2 cellular contexts compared by ENCODE assay signal in the genomic region with DNA sequence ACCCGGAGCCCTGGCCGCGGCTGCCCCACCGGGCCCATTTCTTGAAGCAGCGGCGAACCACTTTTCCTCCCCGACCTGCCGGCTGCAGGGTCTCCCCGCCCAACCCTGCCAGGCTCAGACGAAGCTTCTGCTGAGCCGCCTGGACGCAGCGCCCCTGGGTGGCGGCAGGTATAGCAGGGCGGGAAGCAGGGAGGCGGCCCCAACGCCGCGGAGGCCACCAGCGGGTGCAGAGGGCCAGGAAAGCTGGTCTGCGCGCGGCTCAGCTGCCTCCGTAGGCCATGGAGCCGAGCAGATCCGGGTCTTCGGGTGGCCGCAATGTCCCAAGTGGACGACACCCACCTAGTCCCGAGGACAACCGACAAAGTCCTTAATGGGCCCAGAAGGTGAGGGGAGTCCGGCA.
TF ChIP-seq lines count a peak whose summit lies in the region.

No MANE protein-coding gene starts in this region.

TF ChIP-seq in GM23338, 12 proteins besides CTCF, POLR2A, EP300 and RAD21:
- TF ChIP-seq, protein P1, sequence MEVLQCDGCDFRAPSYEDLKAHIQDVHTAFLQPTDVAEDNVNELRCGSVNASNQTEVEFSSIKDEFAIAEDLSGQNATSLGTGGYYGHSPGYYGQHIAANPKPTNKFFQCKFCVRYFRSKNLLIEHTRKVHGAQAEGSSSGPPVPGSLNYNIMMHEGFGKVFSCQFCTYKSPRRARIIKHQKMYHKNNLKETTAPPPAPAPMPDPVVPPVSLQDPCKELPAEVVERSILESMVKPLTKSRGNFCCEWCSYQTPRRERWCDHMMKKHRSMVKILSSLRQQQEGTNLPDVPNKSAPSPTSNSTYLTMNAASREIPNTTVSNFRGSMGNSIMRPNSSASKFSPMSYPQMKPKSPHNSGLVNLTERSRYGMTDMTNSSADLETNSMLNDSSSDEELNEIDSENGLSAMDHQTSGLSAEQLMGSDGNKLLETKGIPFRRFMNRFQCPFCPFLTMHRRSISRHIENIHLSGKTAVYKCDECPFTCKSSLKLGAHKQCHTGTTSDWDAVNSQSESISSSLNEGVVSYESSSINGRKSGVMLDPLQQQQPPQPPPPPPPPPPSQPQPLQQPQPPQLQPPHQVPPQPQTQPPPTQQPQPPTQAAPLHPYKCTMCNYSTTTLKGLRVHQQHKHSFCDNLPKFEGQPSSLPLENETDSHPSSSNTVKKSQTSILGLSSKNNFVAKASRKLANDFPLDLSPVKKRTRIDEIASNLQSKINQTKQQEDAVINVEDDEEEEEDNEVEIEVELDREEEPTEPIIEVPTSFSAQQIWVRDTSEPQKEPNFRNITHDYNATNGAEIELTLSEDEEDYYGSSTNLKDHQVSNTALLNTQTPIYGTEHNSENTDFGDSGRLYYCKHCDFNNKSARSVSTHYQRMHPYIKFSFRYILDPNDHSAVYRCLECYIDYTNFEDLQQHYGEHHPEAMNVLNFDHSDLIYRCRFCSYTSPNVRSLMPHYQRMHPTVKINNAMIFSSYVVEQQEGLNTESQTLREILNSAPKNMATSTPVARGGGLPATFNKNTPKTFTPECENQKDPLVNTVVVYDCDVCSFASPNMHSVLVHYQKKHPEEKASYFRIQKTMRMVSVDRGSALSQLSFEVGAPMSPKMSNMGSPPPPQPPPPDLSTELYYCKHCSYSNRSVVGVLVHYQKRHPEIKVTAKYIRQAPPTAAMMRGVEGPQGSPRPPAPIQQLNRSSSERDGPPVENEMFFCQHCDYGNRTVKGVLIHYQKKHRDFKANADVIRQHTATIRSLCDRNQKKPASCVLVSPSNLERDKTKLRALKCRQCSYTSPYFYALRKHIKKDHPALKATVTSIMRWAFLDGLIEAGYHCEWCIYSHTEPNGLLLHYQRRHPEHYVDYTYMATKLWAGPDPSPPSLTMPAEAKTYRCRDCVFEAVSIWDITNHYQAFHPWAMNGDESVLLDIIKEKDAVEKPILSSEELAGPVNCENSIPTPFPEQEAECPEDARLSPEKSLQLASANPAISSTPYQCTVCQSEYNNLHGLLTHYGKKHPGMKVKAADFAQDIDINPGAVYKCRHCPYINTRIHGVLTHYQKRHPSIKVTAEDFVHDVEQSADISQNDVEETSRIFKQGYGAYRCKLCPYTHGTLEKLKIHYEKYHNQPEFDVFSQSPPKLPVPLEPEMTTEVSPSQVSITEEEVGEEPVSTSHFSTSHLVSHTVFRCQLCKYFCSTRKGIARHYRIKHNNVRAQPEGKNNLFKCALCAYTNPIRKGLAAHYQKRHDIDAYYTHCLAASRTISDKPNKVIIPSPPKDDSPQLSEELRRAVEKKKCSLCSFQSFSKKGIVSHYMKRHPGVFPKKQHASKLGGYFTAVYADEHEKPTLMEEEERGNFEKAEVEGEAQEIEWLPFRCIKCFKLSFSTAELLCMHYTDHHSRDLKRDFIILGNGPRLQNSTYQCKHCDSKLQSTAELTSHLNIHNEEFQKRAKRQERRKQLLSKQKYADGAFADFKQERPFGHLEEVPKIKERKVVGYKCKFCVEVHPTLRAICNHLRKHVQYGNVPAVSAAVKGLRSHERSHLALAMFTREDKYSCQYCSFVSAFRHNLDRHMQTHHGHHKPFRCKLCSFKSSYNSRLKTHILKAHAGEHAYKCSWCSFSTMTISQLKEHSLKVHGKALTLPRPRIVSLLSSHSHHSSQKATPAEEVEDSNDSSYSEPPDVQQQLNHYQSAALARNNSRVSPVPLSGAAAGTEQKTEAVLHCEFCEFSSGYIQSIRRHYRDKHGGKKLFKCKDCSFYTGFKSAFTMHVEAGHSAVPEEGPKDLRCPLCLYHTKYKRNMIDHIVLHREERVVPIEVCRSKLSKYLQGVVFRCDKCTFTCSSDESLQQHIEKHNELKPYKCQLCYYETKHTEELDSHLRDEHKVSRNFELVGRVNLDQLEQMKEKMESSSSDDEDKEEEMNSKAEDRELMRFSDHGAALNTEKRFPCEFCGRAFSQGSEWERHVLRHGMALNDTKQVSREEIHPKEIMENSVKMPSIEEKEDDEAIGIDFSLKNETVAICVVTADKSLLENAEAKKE (CRISPR knock-in tag; IDR thresholded peaks at IDR 0.05), result no peak
- TF ChIP-seq CREB1 (CRISPR knock-in tag; IDR thresholded peaks at IDR 0.05; ENCODE audit: low read depth) (no peak), STAT1 (IDR thresholded peaks at IDR 0.05; ENCODE audit: unreplicated experiment) (no peak), ZNF114 (CRISPR knock-in tag; IDR thresholded peaks at IDR 0.05) (no peak), EZH2phosphoT487 (IDR thresholded peaks at IDR 0.05; ENCODE audit: unreplicated experiment) (no peak), POLR2AphosphoS5 (IDR thresholded peaks at IDR 0.05; ENCODE audit: low read depth) (no peak)
- TF ChIP-seq, protein P2, sequence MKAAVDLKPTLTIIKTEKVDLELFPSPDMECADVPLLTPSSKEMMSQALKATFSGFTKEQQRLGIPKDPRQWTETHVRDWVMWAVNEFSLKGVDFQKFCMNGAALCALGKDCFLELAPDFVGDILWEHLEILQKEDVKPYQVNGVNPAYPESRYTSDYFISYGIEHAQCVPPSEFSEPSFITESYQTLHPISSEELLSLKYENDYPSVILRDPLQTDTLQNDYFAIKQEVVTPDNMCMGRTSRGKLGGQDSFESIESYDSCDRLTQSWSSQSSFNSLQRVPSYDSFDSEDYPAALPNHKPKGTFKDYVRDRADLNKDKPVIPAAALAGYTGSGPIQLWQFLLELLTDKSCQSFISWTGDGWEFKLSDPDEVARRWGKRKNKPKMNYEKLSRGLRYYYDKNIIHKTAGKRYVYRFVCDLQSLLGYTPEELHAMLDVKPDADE (IDR thresholded peaks at IDR 0.05), result no peak
- TF ChIP-seq, protein P3, sequence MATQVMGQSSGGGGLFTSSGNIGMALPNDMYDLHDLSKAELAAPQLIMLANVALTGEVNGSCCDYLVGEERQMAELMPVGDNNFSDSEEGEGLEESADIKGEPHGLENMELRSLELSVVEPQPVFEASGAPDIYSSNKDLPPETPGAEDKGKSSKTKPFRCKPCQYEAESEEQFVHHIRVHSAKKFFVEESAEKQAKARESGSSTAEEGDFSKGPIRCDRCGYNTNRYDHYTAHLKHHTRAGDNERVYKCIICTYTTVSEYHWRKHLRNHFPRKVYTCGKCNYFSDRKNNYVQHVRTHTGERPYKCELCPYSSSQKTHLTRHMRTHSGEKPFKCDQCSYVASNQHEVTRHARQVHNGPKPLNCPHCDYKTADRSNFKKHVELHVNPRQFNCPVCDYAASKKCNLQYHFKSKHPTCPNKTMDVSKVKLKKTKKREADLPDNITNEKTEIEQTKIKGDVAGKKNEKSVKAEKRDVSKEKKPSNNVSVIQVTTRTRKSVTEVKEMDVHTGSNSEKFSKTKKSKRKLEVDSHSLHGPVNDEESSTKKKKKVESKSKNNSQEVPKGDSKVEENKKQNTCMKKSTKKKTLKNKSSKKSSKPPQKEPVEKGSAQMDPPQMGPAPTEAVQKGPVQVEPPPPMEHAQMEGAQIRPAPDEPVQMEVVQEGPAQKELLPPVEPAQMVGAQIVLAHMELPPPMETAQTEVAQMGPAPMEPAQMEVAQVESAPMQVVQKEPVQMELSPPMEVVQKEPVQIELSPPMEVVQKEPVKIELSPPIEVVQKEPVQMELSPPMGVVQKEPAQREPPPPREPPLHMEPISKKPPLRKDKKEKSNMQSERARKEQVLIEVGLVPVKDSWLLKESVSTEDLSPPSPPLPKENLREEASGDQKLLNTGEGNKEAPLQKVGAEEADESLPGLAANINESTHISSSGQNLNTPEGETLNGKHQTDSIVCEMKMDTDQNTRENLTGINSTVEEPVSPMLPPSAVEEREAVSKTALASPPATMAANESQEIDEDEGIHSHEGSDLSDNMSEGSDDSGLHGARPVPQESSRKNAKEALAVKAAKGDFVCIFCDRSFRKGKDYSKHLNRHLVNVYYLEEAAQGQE (IDR thresholded peaks at IDR 0.05; ENCODE audit: unreplicated experiment), result no peak

TF ChIP-seq in K562, 482 proteins besides CTCF, POLR2A, EP300 and RAD21:
- TF ChIP-seq ZC3H8 (IDR thresholded peaks at IDR 0.05) (no peak), MYC (IDR thresholded peaks at IDR 0.05; ENCODE audit: low read depth, low read length) (no peak), MYC (CRISPR knock-in tag; IDR thresholded peaks at IDR 0.05; ENCODE audit: borderline replicate concordance, low read depth) (no peak), FOXM1 (IDR thresholded peaks at IDR 0.05; ENCODE audit: low read depth) (no peak), FOXM1 (CRISPR knock-in tag; IDR thresholded peaks at IDR 0.05; ENCODE audit: low read depth) (no peak), SMC3 (conservative IDR thresholded peaks at IDR 0.05; ENCODE audit: insufficient read depth, low read depth, low read length) (no peak), SMAD4 (CRISPR knock-in tag; conservative IDR thresholded peaks at IDR 0.05) (no peak), HEY1 (CRISPR knock-in tag; IDR thresholded peaks at IDR 0.05; ENCODE audit: borderline replicate concordance) (no peak)
- TF ChIP-seq, protein P4, sequence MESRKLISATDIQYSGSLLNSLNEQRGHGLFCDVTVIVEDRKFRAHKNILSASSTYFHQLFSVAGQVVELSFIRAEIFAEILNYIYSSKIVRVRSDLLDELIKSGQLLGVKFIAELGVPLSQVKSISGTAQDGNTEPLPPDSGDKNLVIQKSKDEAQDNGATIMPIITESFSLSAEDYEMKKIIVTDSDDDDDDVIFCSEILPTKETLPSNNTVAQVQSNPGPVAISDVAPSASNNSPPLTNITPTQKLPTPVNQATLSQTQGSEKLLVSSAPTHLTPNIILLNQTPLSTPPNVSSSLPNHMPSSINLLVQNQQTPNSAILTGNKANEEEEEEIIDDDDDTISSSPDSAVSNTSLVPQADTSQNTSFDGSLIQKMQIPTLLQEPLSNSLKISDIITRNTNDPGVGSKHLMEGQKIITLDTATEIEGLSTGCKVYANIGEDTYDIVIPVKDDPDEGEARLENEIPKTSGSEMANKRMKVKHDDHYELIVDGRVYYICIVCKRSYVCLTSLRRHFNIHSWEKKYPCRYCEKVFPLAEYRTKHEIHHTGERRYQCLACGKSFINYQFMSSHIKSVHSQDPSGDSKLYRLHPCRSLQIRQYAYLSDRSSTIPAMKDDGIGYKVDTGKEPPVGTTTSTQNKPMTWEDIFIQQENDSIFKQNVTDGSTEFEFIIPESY (CRISPR knock-in tag; IDR thresholded peaks at IDR 0.05), result peak; percentile 80
- TF ChIP-seq, protein P5, sequence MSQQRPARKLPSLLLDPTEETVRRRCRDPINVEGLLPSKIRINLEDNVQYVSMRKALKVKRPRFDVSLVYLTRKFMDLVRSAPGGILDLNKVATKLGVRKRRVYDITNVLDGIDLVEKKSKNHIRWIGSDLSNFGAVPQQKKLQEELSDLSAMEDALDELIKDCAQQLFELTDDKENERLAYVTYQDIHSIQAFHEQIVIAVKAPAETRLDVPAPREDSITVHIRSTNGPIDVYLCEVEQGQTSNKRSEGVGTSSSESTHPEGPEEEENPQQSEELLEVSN (IDR thresholded peaks at IDR 0.05; ENCODE audit: borderline replicate concordance in 1 of 2, extremely low read depth in 1 of 2, insufficient read depth in 1 of 2, insufficient read length in 1 of 2, low read depth in 1 of 2, low read length in 1 of 2, poor library complexity in 1 of 2, severe bottlenecking in 1 of 2), result peak in 1 of 2 experiments; percentile 45
TF ChIP-seq in K562: peak in this region for 2.
